18 cellular contexts compared by ENCODE assay signal in the genomic region with DNA sequence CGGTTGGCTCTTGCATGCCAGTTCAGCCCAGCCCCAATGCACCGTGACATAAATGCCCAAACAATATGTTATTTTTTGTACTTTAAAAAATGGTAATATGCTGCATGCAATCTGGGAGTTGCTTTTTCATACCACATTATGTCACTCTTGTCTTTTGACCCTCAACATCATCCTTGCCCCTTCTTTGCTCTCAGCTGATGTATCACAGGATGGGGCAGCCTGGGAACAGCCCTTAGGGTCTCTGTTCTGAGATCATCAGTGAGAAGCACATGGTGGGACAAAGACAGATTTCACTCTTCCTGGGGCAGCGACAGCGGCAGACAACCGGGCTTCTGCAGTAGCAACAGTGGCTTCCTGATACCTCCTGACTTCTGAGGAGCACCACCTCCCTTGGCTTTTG.
A peak's percentile ranks its signal among the peaks of the same experiment; 100 is the strongest.
DNase-seq lines count a peak whose midpoint lies in the region; ATAC-seq and TF ChIP-seq lines count a peak whose summit lies in the region.
"Had no signal": no experiment of that assay in that cellular context is flagged by ENCODE, and none has a peak within 500 bp of the region (broad histone marks: within the 10 kb centered on the region; RNA-seq: fewer than 3 reads in every experiment).

No MANE protein-coding gene starts in this region.

- no peak for DNase-seq in GM23338 (ENCODE audit: low spot score)
- DNase-seq in epidermal melanocyte (ENCODE audit: insufficient read length, low spot score), result peak; percentile 49
- no peak for DNase-seq in neural crest cell (ENCODE audit: low read depth, low spot score)
- DNase-seq in SIG-M5 (lab: John Stamatoyannopoulos, UW), result no peak
- no peak for DNase-seq in NCI-H2171 treated with DMSO at 0.1 percent for 48 hours (lab: John Stamatoyannopoulos, UW)
- no peak for DNase-seq in putamen (ENCODE audit: low spot score)
- DNase-seq: AML-193; Caco-2; Calu3; CD4-positive, alpha-beta T cell; CD8-positive, alpha-beta T cell; DMS79 treated with DMSO at 0.1 percent for 48 hours; GF-D8 had no signal

- H3K27ac Mint-ChIP-seq in GM23338 (no peak overlapping the region), neural crest cell (ENCODE audit: unreplicated experiment) (peak overlapping the region; percentile 35)
- H3K27ac Mint-ChIP-seq: B cell; CD4-positive, alpha-beta T cell; CD8-positive, alpha-beta T cell had no signal

- H2AFZ ChIP-seq in GM23338, result peak overlapping the region; percentile 89; the same call in 1 of the 2 replicates

- no peak overlapping the region for H3K4me3 Mint-ChIP-seq in GM23338
- H3K4me3 Mint-ChIP-seq in neural crest cell, result no peak overlapping the region
- H3K4me3 Mint-ChIP-seq: B cell; CD4-positive, alpha-beta T cell; CD8-positive, alpha-beta T cell had no signal

- H3K36me3 ChIP-seq in GM23338 (ENCODE audit: insufficient read depth), result no peaks in the 10 kb centered on the region

- H3K9me3 Mint-ChIP-seq in GM23338, result peaks cover 21% of the 10 kb centered on the region
- peaks cover 16% of the 10 kb centered on the region for H3K9me3 Mint-ChIP-seq in neural crest cell

- H3K4me2 ChIP-seq in GM23338, result no peak overlapping the region
- H3K4me2 ChIP-seq: A549; BLaER1 treated with 17β-estradiol and CSF1 and Interleukin-3, amounts not matched to agents 10 nM and 100 nM had no signal

- H3K79me2 ChIP-seq in GM23338 (replicated peaks; ENCODE audit: insufficient read depth), result no peaks in the 10 kb centered on the region

- H4K20me1 ChIP-seq in GM23338 (replicated peaks; ENCODE audit: insufficient read depth), result no peaks in the 10 kb centered on the region
- H4K20me1 ChIP-seq: BLaER1 treated with 17β-estradiol and CSF1 and Interleukin-3, amounts not matched to agents 10 nM and 100 nM had no signal

- H3K27me3 Mint-ChIP-seq in GM23338 (ENCODE audit: insufficient read depth, low read depth, poor library complexity), result peaks cover 2% of the 10 kb centered on the region
- H3K27me3 Mint-ChIP-seq in neural crest cell (ENCODE audit: low read depth), result peaks cover 3% of the 10 kb centered on the region

- H3K27ac ChIP-seq in GM23338 (ENCODE audit: low read depth), result no peak overlapping the region
- H3K27ac ChIP-seq: 22Rv1; A549; BLaER1 treated with 17β-estradiol and CSF1 and Interleukin-3, amounts not matched to agents 10 nM and 100 nM; C4-2B had no signal

- H3K9me2 ChIP-seq in GM23338 (ENCODE audit: insufficient read depth), result no peaks in the 10 kb centered on the region

- no peaks in the 10 kb centered on the region for H3K4me1 Mint-ChIP-seq in GM23338
- no peaks in the 10 kb centered on the region for H3K4me1 Mint-ChIP-seq in neural crest cell

- no peak overlapping the region for H3K4me3 ChIP-seq in GM23338
- H3K4me3 ChIP-seq: A549; BLaER1 treated with 17β-estradiol and CSF1 and Interleukin-3, amounts not matched to agents 10 nM and 100 nM had no signal

- no peaks in the 10 kb centered on the region for H3K27me3 ChIP-seq in GM23338 (ENCODE audit: insufficient read depth)
- H3K27me3 ChIP-seq: BLaER1 treated with 17β-estradiol and CSF1 and Interleukin-3, amounts not matched to agents 10 nM and 100 nM had no signal

- no peak for ATAC-seq in GM23338
- ATAC-seq: A549; CD8-positive, alpha-beta T cell had no signal

- H3K4me1 ChIP-seq in GM23338 (ENCODE audit: insufficient read depth), result no peaks in the 10 kb centered on the region
- H3K4me1 ChIP-seq: A549 had no signal

- H3F3A ChIP-seq in GM23338 (replicated peaks; ENCODE audit: low read depth), result no peaks in the 10 kb centered on the region

- no peaks in the 10 kb centered on the region for H3K36me3 Mint-ChIP-seq in GM23338 (ENCODE audit: low read depth)
- H3K36me3 Mint-ChIP-seq in neural crest cell (ENCODE audit: low read depth), result no peaks in the 10 kb centered on the region
- H3K36me3 Mint-ChIP-seq: CD8-positive, alpha-beta T cell had no signal

- no peak for TF ChIP-seq CTCF in GM23338 (conservative IDR thresholded peaks at IDR 0.05; ENCODE audit: low read depth in 2 of 2)
- no peak for TF ChIP-seq CTCF in neural crest cell (conservative IDR thresholded peaks at IDR 0.05)

TF ChIP-seq in GM23338, 12 proteins besides CTCF, POLR2A, EP300 and RAD21 (continues in another document):
- TF ChIP-seq STAT1 (IDR thresholded peaks at IDR 0.05; ENCODE audit: unreplicated experiment) (no peak), POLR2AphosphoS5 (IDR thresholded peaks at IDR 0.05; ENCODE audit: low read depth) (no peak), NANOG (IDR thresholded peaks at IDR 0.05; ENCODE audit: borderline replicate concordance) (no peak), CREB1 (CRISPR knock-in tag; IDR thresholded peaks at IDR 0.05; ENCODE audit: low read depth) (no peak), ZNF331 (CRISPR knock-in tag; IDR thresholded peaks at IDR 0.05; ENCODE audit: low read depth) (no peak), ZNF114 (CRISPR knock-in tag; IDR thresholded peaks at IDR 0.05) (no peak), EZH2phosphoT487 (IDR thresholded peaks at IDR 0.05; ENCODE audit: unreplicated experiment) (no peak)
- TF ChIP-seq, protein P1, sequence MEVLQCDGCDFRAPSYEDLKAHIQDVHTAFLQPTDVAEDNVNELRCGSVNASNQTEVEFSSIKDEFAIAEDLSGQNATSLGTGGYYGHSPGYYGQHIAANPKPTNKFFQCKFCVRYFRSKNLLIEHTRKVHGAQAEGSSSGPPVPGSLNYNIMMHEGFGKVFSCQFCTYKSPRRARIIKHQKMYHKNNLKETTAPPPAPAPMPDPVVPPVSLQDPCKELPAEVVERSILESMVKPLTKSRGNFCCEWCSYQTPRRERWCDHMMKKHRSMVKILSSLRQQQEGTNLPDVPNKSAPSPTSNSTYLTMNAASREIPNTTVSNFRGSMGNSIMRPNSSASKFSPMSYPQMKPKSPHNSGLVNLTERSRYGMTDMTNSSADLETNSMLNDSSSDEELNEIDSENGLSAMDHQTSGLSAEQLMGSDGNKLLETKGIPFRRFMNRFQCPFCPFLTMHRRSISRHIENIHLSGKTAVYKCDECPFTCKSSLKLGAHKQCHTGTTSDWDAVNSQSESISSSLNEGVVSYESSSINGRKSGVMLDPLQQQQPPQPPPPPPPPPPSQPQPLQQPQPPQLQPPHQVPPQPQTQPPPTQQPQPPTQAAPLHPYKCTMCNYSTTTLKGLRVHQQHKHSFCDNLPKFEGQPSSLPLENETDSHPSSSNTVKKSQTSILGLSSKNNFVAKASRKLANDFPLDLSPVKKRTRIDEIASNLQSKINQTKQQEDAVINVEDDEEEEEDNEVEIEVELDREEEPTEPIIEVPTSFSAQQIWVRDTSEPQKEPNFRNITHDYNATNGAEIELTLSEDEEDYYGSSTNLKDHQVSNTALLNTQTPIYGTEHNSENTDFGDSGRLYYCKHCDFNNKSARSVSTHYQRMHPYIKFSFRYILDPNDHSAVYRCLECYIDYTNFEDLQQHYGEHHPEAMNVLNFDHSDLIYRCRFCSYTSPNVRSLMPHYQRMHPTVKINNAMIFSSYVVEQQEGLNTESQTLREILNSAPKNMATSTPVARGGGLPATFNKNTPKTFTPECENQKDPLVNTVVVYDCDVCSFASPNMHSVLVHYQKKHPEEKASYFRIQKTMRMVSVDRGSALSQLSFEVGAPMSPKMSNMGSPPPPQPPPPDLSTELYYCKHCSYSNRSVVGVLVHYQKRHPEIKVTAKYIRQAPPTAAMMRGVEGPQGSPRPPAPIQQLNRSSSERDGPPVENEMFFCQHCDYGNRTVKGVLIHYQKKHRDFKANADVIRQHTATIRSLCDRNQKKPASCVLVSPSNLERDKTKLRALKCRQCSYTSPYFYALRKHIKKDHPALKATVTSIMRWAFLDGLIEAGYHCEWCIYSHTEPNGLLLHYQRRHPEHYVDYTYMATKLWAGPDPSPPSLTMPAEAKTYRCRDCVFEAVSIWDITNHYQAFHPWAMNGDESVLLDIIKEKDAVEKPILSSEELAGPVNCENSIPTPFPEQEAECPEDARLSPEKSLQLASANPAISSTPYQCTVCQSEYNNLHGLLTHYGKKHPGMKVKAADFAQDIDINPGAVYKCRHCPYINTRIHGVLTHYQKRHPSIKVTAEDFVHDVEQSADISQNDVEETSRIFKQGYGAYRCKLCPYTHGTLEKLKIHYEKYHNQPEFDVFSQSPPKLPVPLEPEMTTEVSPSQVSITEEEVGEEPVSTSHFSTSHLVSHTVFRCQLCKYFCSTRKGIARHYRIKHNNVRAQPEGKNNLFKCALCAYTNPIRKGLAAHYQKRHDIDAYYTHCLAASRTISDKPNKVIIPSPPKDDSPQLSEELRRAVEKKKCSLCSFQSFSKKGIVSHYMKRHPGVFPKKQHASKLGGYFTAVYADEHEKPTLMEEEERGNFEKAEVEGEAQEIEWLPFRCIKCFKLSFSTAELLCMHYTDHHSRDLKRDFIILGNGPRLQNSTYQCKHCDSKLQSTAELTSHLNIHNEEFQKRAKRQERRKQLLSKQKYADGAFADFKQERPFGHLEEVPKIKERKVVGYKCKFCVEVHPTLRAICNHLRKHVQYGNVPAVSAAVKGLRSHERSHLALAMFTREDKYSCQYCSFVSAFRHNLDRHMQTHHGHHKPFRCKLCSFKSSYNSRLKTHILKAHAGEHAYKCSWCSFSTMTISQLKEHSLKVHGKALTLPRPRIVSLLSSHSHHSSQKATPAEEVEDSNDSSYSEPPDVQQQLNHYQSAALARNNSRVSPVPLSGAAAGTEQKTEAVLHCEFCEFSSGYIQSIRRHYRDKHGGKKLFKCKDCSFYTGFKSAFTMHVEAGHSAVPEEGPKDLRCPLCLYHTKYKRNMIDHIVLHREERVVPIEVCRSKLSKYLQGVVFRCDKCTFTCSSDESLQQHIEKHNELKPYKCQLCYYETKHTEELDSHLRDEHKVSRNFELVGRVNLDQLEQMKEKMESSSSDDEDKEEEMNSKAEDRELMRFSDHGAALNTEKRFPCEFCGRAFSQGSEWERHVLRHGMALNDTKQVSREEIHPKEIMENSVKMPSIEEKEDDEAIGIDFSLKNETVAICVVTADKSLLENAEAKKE (CRISPR knock-in tag; IDR thresholded peaks at IDR 0.05), result no peak
- TF ChIP-seq, protein P2, sequence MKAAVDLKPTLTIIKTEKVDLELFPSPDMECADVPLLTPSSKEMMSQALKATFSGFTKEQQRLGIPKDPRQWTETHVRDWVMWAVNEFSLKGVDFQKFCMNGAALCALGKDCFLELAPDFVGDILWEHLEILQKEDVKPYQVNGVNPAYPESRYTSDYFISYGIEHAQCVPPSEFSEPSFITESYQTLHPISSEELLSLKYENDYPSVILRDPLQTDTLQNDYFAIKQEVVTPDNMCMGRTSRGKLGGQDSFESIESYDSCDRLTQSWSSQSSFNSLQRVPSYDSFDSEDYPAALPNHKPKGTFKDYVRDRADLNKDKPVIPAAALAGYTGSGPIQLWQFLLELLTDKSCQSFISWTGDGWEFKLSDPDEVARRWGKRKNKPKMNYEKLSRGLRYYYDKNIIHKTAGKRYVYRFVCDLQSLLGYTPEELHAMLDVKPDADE (IDR thresholded peaks at IDR 0.05), result no peak
